15 cellular contexts compared by ENCODE assay signal in genomic region chr1:204091787-204092312, GRCh38. TPM values are rescaled to one million over a fixed set of nuclear protein-coding genes. Genes with fewer than 3 reads are reported as not detected.
A peak's percentile ranks its signal among the peaks of the same experiment; 100 is the strongest.
DNase-seq lines count a peak whose midpoint lies in the region; ATAC-seq and TF ChIP-seq lines count a peak whose summit lies in the region.
"Had no signal": no experiment of that assay in that cellular context is flagged by ENCODE, and none has a peak within 500 bp of the region (broad histone marks: within the 10 kb centered on the region; RNA-seq: fewer than 3 reads in every experiment).

No MANE protein-coding gene starts in this region.

- H2BK15ac ChIP-seq in H9 (ENCODE audit: low read depth, low read length), result no peak overlapping the region

- no peak overlapping the region for H2AFZ ChIP-seq in hepatocyte
- H2AFZ ChIP-seq in H9 (ENCODE audit: low read length), result no peak overlapping the region

- WGBS in hepatocyte (ENCODE audit: low lambda C conversion rate, missing lambda C conversion rate), result 100% methylated on average over 5 of the region's 5 CpGs
- 84 to 92% methylated on average over 5 of the region's 5 CpGs for WGBS in sigmoid colon, 2 donors
- WGBS in H9 (ENCODE audit: extremely low coverage, insufficient read length, low lambda C conversion rate), result no CpG with 5 or more reads among the region's 5 CpGs

- H3K23me2 ChIP-seq in H9 (ENCODE audit: insufficient read length, low read depth, low read length, poor library complexity, severe bottlenecking), result no peaks in the 10 kb centered on the region

- no peak overlapping the region for H3K14ac ChIP-seq in H9 (ENCODE audit: insufficient read depth, low read length)

- H3K27me3 Mint-ChIP-seq in stimulated activated naive CD8-positive, alpha-beta T cell treated with anti-CD3 and anti-CD28 coated beads, Interleukin-15, Interleukin-2, amounts not matched to agents 100 ng/mL and 50 ng/mL, for 24 hours, result no peaks in the 10 kb centered on the region
- H3K27me3 Mint-ChIP-seq in H9 (ENCODE audit: low read depth), result no peaks in the 10 kb centered on the region; the same call in 1 of the 2 replicates

- no peak overlapping the region for H3K56ac ChIP-seq in H9 (ENCODE audit: insufficient read length, low read depth, low read length)

- H4K8ac ChIP-seq in H9 (replicated peaks; ENCODE audit: insufficient read length, low read depth, low read length), result no peak overlapping the region

- no peak for DNase-seq in stimulated activated naive CD8-positive, alpha-beta T cell treated with anti-CD3 and anti-CD28 coated beads, Interleukin-15, Interleukin-2, amounts not matched to agents 100 U/mL and 50 U/mL, for 24 hours
- no peak for DNase-seq in hepatocyte (ENCODE audit: low spot score)
- no peak for DNase-seq in sigmoid colon
- no peak for DNase-seq in vagina (ENCODE audit: extremely low spot score in 2 of 2)
- DNase-seq in DMS79 treated with DMSO at 0.1 percent for 48 hours (lab: John Stamatoyannopoulos, UW), result no peak
- DNase-seq in HPDE6-E6E7 (ENCODE audit: extremely low spot score), result no peak
- DNase-seq in H9, result no peak
- DNase-seq: C1 segment of cervical spinal cord; GF-D8; NCI-H187; NCI-H446; NK-92 treated with Interleukin-12 subunit alpha and Interleukin-12 subunit beta, amount 100 ng/mL, for 24 hours had no signal

- peaks cover 93% of the 10 kb centered on the region for H3K79me2 ChIP-seq in hepatocyte
- peaks cover 86% of the 10 kb centered on the region for H3K79me2 ChIP-seq in H9 (ENCODE audit: insufficient read depth, low read length)

- H3K9me3 ChIP-seq in hepatocyte (ENCODE audit: low read depth) (no peaks in the 10 kb centered on the region), sigmoid colon (no peaks in the 10 kb centered on the region), vagina (no peaks in the 10 kb centered on the region), H9 (ENCODE audit: control insufficient read depth, low read depth, low read length) (no peaks in the 10 kb centered on the region)
- H3K9me3 ChIP-seq: A549 had no signal

- no peaks in the 10 kb centered on the region for H4K20me1 ChIP-seq in hepatocyte (ENCODE audit: insufficient read depth, poor library complexity, severe bottlenecking)
- H4K20me1 ChIP-seq in H9 (ENCODE audit: control insufficient read depth, insufficient read depth, insufficient read length), result peaks cover 4% of the 10 kb centered on the region

- H2BK20ac ChIP-seq in H9 (ENCODE audit: low read depth, low read length, poor library complexity, severe bottlenecking), result no peak overlapping the region

- ATAC-seq in stimulated activated naive CD8-positive, alpha-beta T cell treated with anti-CD3 and anti-CD28 coated beads, Interleukin-15, Interleukin-2, amounts not matched to agents 100 U/mL and 50 U/mL, for 24 hours, result no peak
- ATAC-seq: A549 had no signal

- H3K4me1 Mint-ChIP-seq in stimulated activated naive CD8-positive, alpha-beta T cell treated with anti-CD3 and anti-CD28 coated beads, Interleukin-15, Interleukin-2, amounts not matched to agents 100 ng/mL and 50 ng/mL, for 24 hours (ENCODE audit: low read depth), result peaks cover 18% of the 10 kb centered on the region
- H3K4me1 Mint-ChIP-seq in H9, result peaks cover 88 to 92% of the 10 kb centered on the region in 2 experiments

- no peak overlapping the region for H4K5ac ChIP-seq in H9 (ENCODE audit: insufficient read length, low read depth, low read length)

- H3K27ac Mint-ChIP-seq in stimulated activated naive CD8-positive, alpha-beta T cell treated with anti-CD3 and anti-CD28 coated beads, Interleukin-15, Interleukin-2, amounts not matched to agents 100 ng/mL and 50 ng/mL, for 24 hours, result peak overlapping the region; percentile 21
- H3K27ac Mint-ChIP-seq in H9, result peak overlapping the region in 1 of 3 experiments; percentile 59; a peak in 5 of 7 replicates

- intact Hi-C loops in sigmoid colon (cut with DNase I), result no loop called here
- intact Hi-C loops in vagina (cut with DNase I), result no loop called here

- H2BK5ac ChIP-seq in H9 (ENCODE audit: insufficient read length, low read length), result no peak overlapping the region

- TF ChIP-seq CTCF in hepatocyte (IDR thresholded peaks at IDR 0.05; ENCODE audit: poor library complexity), result no peak
- no peak for TF ChIP-seq CTCF in sigmoid colon (IDR thresholded peaks at IDR 0.05)
- no peak for TF ChIP-seq CTCF in vagina (IDR thresholded peaks at IDR 0.05)
- TF ChIP-seq CTCF in H9 (conservative IDR thresholded peaks at IDR 0.05), result no peak

- TF ChIP-seq POLR2A in sigmoid colon (IDR thresholded peaks at IDR 0.05), result no peak
- TF ChIP-seq POLR2A in vagina (IDR thresholded peaks at IDR 0.05), result no peak

- H3K27me3 ChIP-seq in hepatocyte (no peaks in the 10 kb centered on the region), sigmoid colon (no peaks in the 10 kb centered on the region), vagina (no peaks in the 10 kb centered on the region), H9 (ENCODE audit: insufficient read depth, low read length) (no peaks in the 10 kb centered on the region)

- H3K36me3 ChIP-seq in hepatocyte (replicated peaks; ENCODE audit: insufficient read depth, low read depth), result no peaks in the 10 kb centered on the region
- no peaks in the 10 kb centered on the region for H3K36me3 ChIP-seq in sigmoid colon
- H3K36me3 ChIP-seq in vagina, result no peaks in the 10 kb centered on the region

- peaks cover 4% of the 10 kb centered on the region for H3K79me1 ChIP-seq in H9 (ENCODE audit: insufficient read depth, low read depth, low read length, poor library complexity, severe bottlenecking)

- H3K4me1 ChIP-seq in hepatocyte (ENCODE audit: insufficient read depth), result peaks cover 39% of the 10 kb centered on the region
- H3K4me1 ChIP-seq in sigmoid colon, result peaks cover 0 to 88% (median 85%) of the 10 kb centered on the region in 4 donors
- H3K4me1 ChIP-seq in vagina, result peaks cover 88% of the 10 kb centered on the region
- peaks cover 42% of the 10 kb centered on the region for H3K4me1 ChIP-seq in H9 (ENCODE audit: insufficient read depth, low read length)

- no peak overlapping the region for H3T11ph ChIP-seq in H9 (ENCODE audit: low read length)

- no peak overlapping the region for H2BK120ac ChIP-seq in H9 (ENCODE audit: low read depth, low read length, poor library complexity, severe bottlenecking)

- TF ChIP-seq EP300 in sigmoid colon (IDR thresholded peaks at IDR 0.05), result no peak

- H3K4ac ChIP-seq in H9 (ENCODE audit: low read depth, low read length), result no peak overlapping the region

- H3K27ac ChIP-seq in hepatocyte, result peak overlapping the region; percentile 93
- peak overlapping the region in 3 of 4 donors; percentile 13 to 98 (median 95) for H3K27ac ChIP-seq in sigmoid colon
- peak overlapping the region; percentile 40 for H3K27ac ChIP-seq in vagina
- H3K27ac ChIP-seq in H9 (ENCODE audit: insufficient read length, low read depth, low read length), result no peak overlapping the region
- H3K27ac ChIP-seq: RWPE1 had no signal

- H2AK5ac ChIP-seq in H9 (ENCODE audit: insufficient read length, low read length), result no peak overlapping the region

- H3K23ac ChIP-seq in H9 (ENCODE audit: insufficient read length, low read depth, low read length), result no peak overlapping the region

- H3K4me2 ChIP-seq in hepatocyte (no peak overlapping the region), H9 (ENCODE audit: insufficient read depth, insufficient read length, low read length) (no peak overlapping the region)

- no peak overlapping the region for H4K91ac ChIP-seq in H9 (ENCODE audit: insufficient read length, low read depth, low read length)

- H3K9me2 ChIP-seq in hepatocyte (replicated peaks; ENCODE audit: insufficient read depth), result no peaks in the 10 kb centered on the region

- no peaks in the 10 kb centered on the region for H3K36me3 Mint-ChIP-seq in stimulated activated naive CD8-positive, alpha-beta T cell treated with anti-CD3 and anti-CD28 coated beads, Interleukin-15, Interleukin-2, amounts not matched to agents 100 ng/mL and 50 ng/mL, for 24 hours (ENCODE audit: low read depth)
- H3K36me3 Mint-ChIP-seq in H9 (ENCODE audit: insufficient read depth in 1 of 3, low read depth in 3 of 3), result peaks cover 2 to 7% (median 5%) of the 10 kb centered on the region in 3 experiments; a peak in 4 of 7 replicates

- H3K9me3 Mint-ChIP-seq in stimulated activated naive CD8-positive, alpha-beta T cell treated with anti-CD3 and anti-CD28 coated beads, Interleukin-15, Interleukin-2, amounts not matched to agents 100 ng/mL and 50 ng/mL, for 24 hours, result no peaks in the 10 kb centered on the region
- H3K9me3 Mint-ChIP-seq in H9, result no peaks in the 10 kb centered on the region

- H3K4me3 Mint-ChIP-seq in stimulated activated naive CD8-positive, alpha-beta T cell treated with anti-CD3 and anti-CD28 coated beads, Interleukin-15, Interleukin-2, amounts not matched to agents 100 ng/mL and 50 ng/mL, for 24 hours, result no peak overlapping the region
- H3K4me3 Mint-ChIP-seq in H9, result no peak overlapping the region

- no peak overlapping the region for H2BK12ac ChIP-seq in H9 (ENCODE audit: insufficient read length, low read depth, low read length)

- H3K9ac ChIP-seq in H9 (ENCODE audit: extremely low read depth, insufficient read length, low read length), result no peak overlapping the region

- no peak overlapping the region for H3K18ac ChIP-seq in H9 (ENCODE audit: insufficient read length, low read depth, low read length)

- H3K4me3 ChIP-seq in hepatocyte (no peak overlapping the region), sigmoid colon (no peak overlapping the region), vagina (no peak overlapping the region)
- H3K4me3 ChIP-seq: A549 had no signal

RNA-seq across cellular contexts. Expression of gene SOX13, which starts 18.9 kb away (rescaled TPM):
- total RNA-seq in hepatocyte (11.5 and 11.9 TPM in 2 replicates), sigmoid colon (10 to 100 TPM; 28.5 to 58.4 (median 30.0) TPM), vagina (41.0 TPM), H9 (2021) (120 TPM in 2 replicates)
- polyA plus RNA-seq in hepatocyte (22.3 and 24.6 TPM in 2 replicates), sigmoid colon (10 to 100 TPM in 1 of 3 donors, 1 to 10 TPM in 2; 9.6 to 15.5 (median 9.7) TPM)

RNA-seq across cellular contexts. Expression of gene ETNK2, which starts 60.0 kb away (rescaled TPM):
- total RNA-seq in hepatocyte (51.1 and 59.4 TPM in 2 replicates), sigmoid colon (10 to 100 TPM in 1 of 4 donors, 1 to 10 TPM in 3; 3.8 to 10.5 (median 8.3) TPM), vagina (30.9 TPM), H9 (2021) (17.6 and 18.6 TPM in 2 replicates)
- polyA plus RNA-seq in hepatocyte (50.7 and 71.9 TPM in 2 replicates), sigmoid colon (1 to 10 TPM in 2 of 3 donors, under 1 TPM in 1; 0.46 to 6.6 (median 3.0) TPM)
